In genomic region chr1:156860639-156861423, GRCh38 we compare ENCODE assay signal across 8 cellular contexts. TPM values are rescaled to one million over a fixed set of nuclear protein-coding genes. Genes with fewer than 3 reads are reported as not detected.
DNase-seq lines count a peak whose midpoint lies in the region; ATAC-seq lines count a peak whose summit lies in the region.

NTRK1 (plus strand) TSS chr1:156860865; CDS start chr1:156860935, 70 bp downstream.

- ATAC-seq in HG03460 (IDR thresholded peaks at IDR 0.05; ENCODE audit: unreplicated experiment): no peak
- ATAC-seq in HG02981 (IDR thresholded peaks at IDR 0.05; ENCODE audit: unreplicated experiment): no peak

- DNase-seq in DMS79 (lab: John Stamatoyannopoulos, UW): peak; percentile 47
- DNase-seq in M059J (ENCODE audit: low read depth): peak; percentile 32
- peak in 4 of 5 experiments; percentile 12 to 73 (median 49) for DNase-seq in T-helper 2 cell
- peak; percentile 49 for DNase-seq in astrocyte of the hippocampus (ENCODE audit: low read depth, low spot score)
- DNase-seq in iPS-NIHi11 (ENCODE audit: low spot score): peak; percentile 89
- DNase-seq in stimulated activated CD4-positive, alpha-beta T cell treated with anti-CD3 and anti-CD28 coated beads, Interleukin-2, amount 100 ng/mL, for 24 hours: peak; percentile 55 to 59

RNA-seq across cellular contexts. Expression of gene NTRK1, which starts in this region (rescaled TPM):
- not detected in 2 replicates for total RNA-seq in M059J (2014; rRNA removed; shearing (Covaris generic))

Comparison
In these comparisons a context has a peak if more than half of its experiments do, and no peak if none do; other contexts are left out.
1. Peak in DNase-seq in M059J; RNA of the gene not detected or under 1 TPM.
2. DNase-seq: peak in every context shown above with its lines; median percentile 89 in iPS-NIHi11; 57 in stimulated activated CD4-positive, alpha-beta T cell treated with anti-CD3 and anti-CD28 coated beads, Interleukin-2, amount 100 ng/mL, for 24 hours; 49 in T-helper 2 cell; 49 in astrocyte of the hippocampus; 47 in DMS79; 32 in M059J.